In the genomic region with DNA sequence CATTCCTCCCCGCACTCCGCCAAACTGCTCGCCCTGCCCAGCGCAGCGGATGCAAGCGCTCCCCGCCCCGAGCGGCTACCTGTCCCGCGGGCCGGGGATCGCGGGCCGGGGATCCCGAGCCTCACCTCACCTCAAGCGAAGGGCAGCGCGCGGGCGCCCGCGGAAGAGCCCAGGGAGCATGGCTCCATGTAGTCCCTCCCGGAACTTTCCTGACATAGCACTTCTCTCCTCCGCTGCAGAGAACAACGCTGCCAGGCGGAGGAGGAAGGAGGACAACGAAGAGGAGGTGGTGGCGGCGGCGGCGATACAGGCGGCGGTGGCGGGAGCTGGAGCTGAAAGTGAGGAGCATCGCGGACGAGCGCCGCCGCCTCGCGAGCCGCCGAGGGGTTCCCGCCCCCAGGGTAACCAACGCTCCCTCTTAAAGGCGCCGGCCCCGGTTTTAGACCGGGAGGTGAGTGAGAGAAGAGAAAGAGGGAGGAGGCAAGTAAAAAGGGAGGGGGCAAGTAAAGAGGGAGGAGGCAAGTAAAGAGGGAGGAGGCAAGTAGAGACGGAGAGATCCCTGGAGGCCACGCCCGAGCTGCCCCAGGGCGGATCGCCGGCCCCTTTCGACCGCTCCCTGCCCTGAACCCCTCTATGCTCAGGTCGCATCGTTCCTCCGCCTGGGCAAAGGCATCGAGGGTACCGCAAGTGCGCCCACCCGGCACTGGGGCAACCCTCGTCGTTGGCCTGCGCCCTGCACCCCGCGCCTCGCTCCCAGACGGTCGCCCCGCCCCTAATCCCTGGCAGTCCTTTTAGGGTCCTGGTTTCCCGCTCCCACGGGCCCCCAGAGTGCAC, we compare ENCODE assay signal across 8 cellular contexts. TPM values are rescaled to one million over a fixed set of nuclear protein-coding genes. Genes with fewer than 3 reads are reported as not detected.
DNase-seq lines count a peak whose midpoint lies in the region; FAIRE-seq and TF ChIP-seq lines count a peak whose summit lies in the region.

A gene with protein sequence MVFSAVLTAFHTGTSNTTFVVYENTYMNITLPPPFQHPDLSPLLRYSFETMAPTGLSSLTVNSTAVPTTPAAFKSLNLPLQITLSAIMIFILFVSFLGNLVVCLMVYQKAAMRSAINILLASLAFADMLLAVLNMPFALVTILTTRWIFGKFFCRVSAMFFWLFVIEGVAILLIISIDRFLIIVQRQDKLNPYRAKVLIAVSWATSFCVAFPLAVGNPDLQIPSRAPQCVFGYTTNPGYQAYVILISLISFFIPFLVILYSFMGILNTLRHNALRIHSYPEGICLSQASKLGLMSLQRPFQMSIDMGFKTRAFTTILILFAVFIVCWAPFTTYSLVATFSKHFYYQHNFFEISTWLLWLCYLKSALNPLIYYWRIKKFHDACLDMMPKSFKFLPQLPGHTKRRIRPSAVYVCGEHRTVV (minus strand): TSS at position 340 of the 834 bp plus-strand sequence. CDS start 37,746 bp downstream, outside the sequence.

- H3K27ac ChIP-seq in neural cell (ENCODE audit: low read length) (peak within 1 kb of the TSS; percentile 12), stomach (peak within 1 kb of the TSS in 4 of 5 donors; percentile 38 to 74 (median 71))

- peaks cover 41% of the 10 kb centered on the region for H3K4me1 Mint-ChIP-seq in activated T-helper 1 cell treated with anti-CD3 and anti-CD28 coated beads, Interleukin-12 subunit alpha, Interleukin-12 subunit beta, Interleukin-2, Interleukin-4 antibody, amounts not matched to agents 30 ng/mL and 10 ng/mL and 1 ng/mL, durations not matched to agents 14 hours and 24 hours and 36 hours (ENCODE audit: low read depth)

- H3K4me3 Mint-ChIP-seq in activated T-helper 1 cell treated with anti-CD3 and anti-CD28 coated beads, Interleukin-12 subunit alpha, Interleukin-12 subunit beta, Interleukin-2, Interleukin-4 antibody, amounts not matched to agents 30 ng/mL and 10 ng/mL and 1 ng/mL, durations not matched to agents 14 hours and 24 hours and 36 hours = peak within 1 kb of the TSS; percentile 93

- no peaks in the 10 kb centered on the region for H3K79me2 ChIP-seq in neural cell (replicated peaks; ENCODE audit: insufficient read depth, low read length)

- TF ChIP-seq RAD21 in neural cell (conservative IDR thresholded peaks at IDR 0.05) = no peak

- DNase-seq in D721Med (ENCODE audit: insufficient read length, low spot score) (peak; percentile 68), GM20000 (ENCODE audit: low spot score) (peak; percentile 93), HPDE6-E6E7 (ENCODE audit: extremely low spot score) (peak; percentile 63), OCI-M1 (lab: John Stamatoyannopoulos, UW) (peak; percentile 90), fibroblast of the aortic adventitia (ENCODE audit: low read depth) (peak; percentile 41), stomach (peak; percentile 68)
- DNase-seq in activated T-helper 1 cell treated with anti-CD3 and anti-CD28 coated beads, Interleukin-12 subunit alpha, Interleukin-12 subunit beta, Interleukin-2, Interleukin-4 antibody, amounts not matched to agents 30 ng/mL and 10 ng/mL and 1 ng/mL, durations not matched to agents 14 hours and 24 hours and 36 hours (ENCODE audit: low spot score) = peak; percentile 83

- no peaks in the 10 kb centered on the region for H3K9me3 ChIP-seq in neural cell (ENCODE audit: low read length)
- H3K9me3 ChIP-seq in stomach = no peaks in the 10 kb centered on the region

- no peaks in the 10 kb centered on the region for H3K36me3 ChIP-seq in neural cell (ENCODE audit: insufficient read depth, low read length)
- no peaks in the 10 kb centered on the region for H3K36me3 ChIP-seq in stomach

- no peak for FAIRE-seq in D721Med (lab: Jason Lieb, UNC)

- H3F3A ChIP-seq in neural cell (ENCODE audit: insufficient read depth, low read length, poor library complexity, severe bottlenecking) = peaks cover 5% of the 10 kb centered on the region

- WGBS in stomach, 5 donors = 0 to 1% (median 0%) methylated on average over 56 to 77 of the region's 77 CpGs

- H3K9ac ChIP-seq in neural cell (ENCODE audit: low read length) = peak within 1 kb of the TSS; percentile 60

- H3K27me3 Mint-ChIP-seq in activated T-helper 1 cell treated with anti-CD3 and anti-CD28 coated beads, Interleukin-12 subunit alpha, Interleukin-12 subunit beta, Interleukin-2, Interleukin-4 antibody, amounts not matched to agents 30 ng/mL and 10 ng/mL and 1 ng/mL, durations not matched to agents 14 hours and 24 hours and 36 hours (ENCODE audit: insufficient read depth) = peaks cover 43% of the 10 kb centered on the region

- no peaks in the 10 kb centered on the region for H3K9me2 ChIP-seq in neural cell (ENCODE audit: insufficient read depth, low read length)

- H3K4me2 ChIP-seq in neural cell (ENCODE audit: low read length) = peak within 1 kb of the TSS; percentile 94

- peaks cover 2% of the 10 kb centered on the region for H3K36me3 Mint-ChIP-seq in activated T-helper 1 cell treated with anti-CD3 and anti-CD28 coated beads, Interleukin-12 subunit alpha, Interleukin-12 subunit beta, Interleukin-2, Interleukin-4 antibody, amounts not matched to agents 30 ng/mL and 10 ng/mL and 1 ng/mL, durations not matched to agents 14 hours and 24 hours and 36 hours (ENCODE audit: low read depth)

- no peaks in the 10 kb centered on the region for H4K20me1 ChIP-seq in neural cell (ENCODE audit: insufficient read depth)

- no peak for TF ChIP-seq CTCF in D721Med (IDR thresholded peaks at IDR 0.05; ENCODE audit: insufficient read depth, missing control alignments)
- TF ChIP-seq CTCF in GM20000 (IDR thresholded peaks at IDR 0.05; ENCODE audit: extremely low read depth, missing control alignments) = no peak
- no peak for TF ChIP-seq CTCF in fibroblast of the aortic adventitia (IDR thresholded peaks at IDR 0.05; ENCODE audit: insufficient read depth, low read length)
- peak; percentile 5 for TF ChIP-seq CTCF in neural cell (IDR thresholded peaks at IDR 0.05; ENCODE audit: poor library complexity, severe bottlenecking)
- TF ChIP-seq CTCF in stomach (IDR thresholded peaks at IDR 0.05) = no peak

- intact Hi-C loops in activated T-helper 1 cell treated with anti-CD3 and anti-CD28 coated beads, Interleukin-12 subunit alpha, Interleukin-12 subunit beta, Interleukin-2, Interleukin-4 antibody, amounts not matched to agents 30 ng/mL and 10 ng/mL and 1 ng/mL, durations not matched to agents 14 hours and 24 hours and 36 hours (cut with micrococcal nuclease) = loop anchor here (1.0 to 5.0 kb wide), 9 partner anchors 47 to 1260 kb away; a partner anchor contains a TSS
- intact Hi-C loops in stomach (cut with DNase I; ENCODE audit: low total_unique reads) = no loop called here

- TF ChIP-seq EP300 in neural cell (conservative IDR thresholded peaks at IDR 0.05; ENCODE audit: poor library complexity, severe bottlenecking) (no peak), stomach (IDR thresholded peaks at IDR 0.05) (no peak)

- peak within 1 kb of the TSS; percentile 74 for H3K4me3 ChIP-seq in fibroblast of the aortic adventitia (ENCODE audit: low read depth, low read length)
- peak within 1 kb of the TSS; percentile 88 for H3K4me3 ChIP-seq in neural cell (ENCODE audit: low read length)
- peak within 1 kb of the TSS; percentile 73 to 90 (median 78) for H3K4me3 ChIP-seq in stomach

- no peak for TF ChIP-seq POLR2A in stomach (IDR thresholded peaks at IDR 0.05)

- H3K9me3 Mint-ChIP-seq in activated T-helper 1 cell treated with anti-CD3 and anti-CD28 coated beads, Interleukin-12 subunit alpha, Interleukin-12 subunit beta, Interleukin-2, Interleukin-4 antibody, amounts not matched to agents 30 ng/mL and 10 ng/mL and 1 ng/mL, durations not matched to agents 14 hours and 24 hours and 36 hours = no peaks in the 10 kb centered on the region

- H3K27me3 ChIP-seq in neural cell (ENCODE audit: insufficient read depth, low read depth, low read length) (peaks cover 9% of the 10 kb centered on the region), stomach (peaks cover 0 to 10% (median 0%) of the 10 kb centered on the region in 3 donors)

- H3K4me1 ChIP-seq in stomach = peaks cover 5 to 19% (median 14%) of the 10 kb centered on the region in 4 donors

- peak within 1 kb of the TSS; percentile 79 for H2AFZ ChIP-seq in neural cell (ENCODE audit: low read depth, low read length)

- peak within 1 kb of the TSS; percentile 73 for H3K27ac Mint-ChIP-seq in activated T-helper 1 cell treated with anti-CD3 and anti-CD28 coated beads, Interleukin-12 subunit alpha, Interleukin-12 subunit beta, Interleukin-2, Interleukin-4 antibody, amounts not matched to agents 30 ng/mL and 10 ng/mL and 1 ng/mL, durations not matched to agents 14 hours and 24 hours and 36 hours

TF ChIP-seq in neural cell, 6 proteins besides CTCF, POLR2A, EP300 and RAD21:
- TF ChIP-seq EZH2 (IDR thresholded peaks at IDR 0.05; ENCODE audit: borderline replicate concordance, insufficient read depth, low read length, poor library complexity, severe bottlenecking) (no peak), MXI1 (conservative IDR thresholded peaks at IDR 0.05; ENCODE audit: poor library complexity, severe bottlenecking) (peak; percentile 77), POLR2AphosphoS5 (IDR thresholded peaks at IDR 0.05) (peak; percentile 53), SMC3 (conservative IDR thresholded peaks at IDR 0.05; ENCODE audit: poor library complexity) (peak; percentile 42)

RNA-seq across cellular contexts. Expression of the gene that starts here (rescaled TPM):
- 3.1 and 3.2 TPM in 2 replicates for total RNA-seq in activated T-helper 1 cell treated with anti-CD3 and anti-CD28 coated beads, Interleukin-12 subunit alpha, Interleukin-12 subunit beta, Interleukin-2, Interleukin-4 antibody, amounts not matched to agents 30 ng/mL and 10 ng/mL and 1 ng/mL, durations not matched to agents 14 hours and 24 hours and 36 hours
- total RNA-seq in fibroblast of the aortic adventitia (ENCODE audit: low replicate concordance) (under 0.01 and 0.27 TPM in 2 replicates), stomach (1 to 10 TPM in 2 of 5 donors, under 1 TPM in 1, not detected in 2; 0.29 to 7.7 (median 1.7) TPM)
- polyA plus RNA-seq in neural cell (1.2 and 1.6 TPM in 2 replicates), stomach (under 1 TPM; 0.31 to 0.87 (median 0.33) TPM)
- 3.2 TPM in 2 replicates for polyA minus RNA-seq in neural cell

Comparison
In these comparisons a context has a peak if more than half of its experiments do, and no peak if none do; other contexts are left out.
1. Peak in every context shown above with its lines: DNase-seq, H3K4me3 ChIP-seq and H3K27ac ChIP-seq.
2. Peak in DNase-seq and H3K4me3 ChIP-seq in fibroblast of the aortic adventitia; RNA of the gene not detected or under 1 TPM.
3. DNase-seq: peak in every context shown above with its lines; median percentile 93 in GM20000; 90 in OCI-M1; 83 in activated T-helper 1 cell treated with anti-CD3 and anti-CD28 coated beads, Interleukin-12 subunit alpha, Interleukin-12 subunit beta, Interleukin-2, Interleukin-4 antibody, amounts not matched to agents 30 ng/mL and 10 ng/mL and 1 ng/mL, durations not matched to agents 14 hours and 24 hours and 36 hours; 68 in D721Med; 68 in stomach; 63 in HPDE6-E6E7; 41 in fibroblast of the aortic adventitia.